Comparison of ENCODE assay signal across 12 cellular contexts in genomic region chr22:35972559-35972958, GRCh38. TPM values are rescaled to one million over a fixed set of nuclear protein-coding genes. Genes with fewer than 3 reads are reported as not detected.
DNase-seq lines count a peak whose midpoint lies in the region; ATAC-seq and TF ChIP-seq lines count a peak whose summit lies in the region.
"Had no signal": no experiment of that assay in that cellular context is flagged by ENCODE, and none has a peak within 500 bp of the region (broad histone marks: within the 10 kb centered on the region; RNA-seq: fewer than 3 reads in every experiment).

No MANE protein-coding gene starts in this region.

- in situ Hi-C loops in mammary epithelial cell (cut with MboI; ENCODE audit: low sequenced_read_pairs in 2 of 2), result no loop called here

- peak overlapping the region; percentile 95 for H3K27ac Mint-ChIP-seq in nephron progenitor cell
- H3K27ac Mint-ChIP-seq: activated naive CD8-positive, alpha-beta T cell had no signal

- DNase-seq in cardiac muscle cell (ENCODE audit: low read depth in 1 of 2, low spot score in 1 of 2), result no peak
- DNase-seq in right cardiac atrium, result no peak
- peak; percentile 33 for DNase-seq in mammary epithelial cell
- DNase-seq in nephron progenitor cell, result no peak
- no peak for DNase-seq in upper lobe of left lung
- no peak for DNase-seq in NCI-H187 (lab: John Stamatoyannopoulos, UW)
- DNase-seq in lower leg skin (ENCODE audit: low spot score in 2 of 2), result no peak
- DNase-seq: H7, NCI-H2081 had no signal

- intact Hi-C loops in right cardiac atrium (cut with DNase I) (no loop called here), mammary epithelial cell (cut with micrococcal nuclease) (no loop called here), lower leg skin (cut with DNase I; ENCODE audit: low total_unique reads) (no loop called here)

- H3K36me3 Mint-ChIP-seq in nephron progenitor cell (ENCODE audit: low read depth), result peaks cover 5% of the 10 kb centered on the region
- H3K36me3 Mint-ChIP-seq: activated naive CD8-positive, alpha-beta T cell had no signal

- TF ChIP-seq POLR2A in upper lobe of left lung (IDR thresholded peaks at IDR 0.05) (no peak), lower leg skin (IDR thresholded peaks at IDR 0.05) (no peak)

- H3K4me3 ChIP-seq in cardiac muscle cell (no peak overlapping the region), right cardiac atrium (ENCODE audit: low read length) (no peak overlapping the region), mammary epithelial cell (replicated peaks in 1 of 3; ENCODE audit: insufficient read depth in 1 of 3, low read depth in 2 of 3, low read length in 3 of 3) (no peak overlapping the region), upper lobe of left lung (no peak overlapping the region), lower leg skin (ENCODE audit: low read depth, poor library complexity, severe bottlenecking) (no peak overlapping the region)
- H3K4me3 ChIP-seq: lung had no signal

- WGBS in right cardiac atrium, result 76% methylated on average over 1 of the region's 1 CpG
- WGBS in mammary epithelial cell (ENCODE audit: low coverage, missing lambda C conversion rate), result 20% methylated on average over 1 of the region's 1 CpG
- 52 to 71% methylated on average over 1 of the region's 1 CpG for WGBS in upper lobe of left lung, 2 donors
- WGBS in lower leg skin, 2 donors, result 45 to 54% methylated on average over 1 of the region's 1 CpG

- peaks cover 91% of the 10 kb centered on the region for H3K4me1 Mint-ChIP-seq in nephron progenitor cell

- H3K27ac ChIP-seq in cardiac muscle cell, result peak overlapping the region; percentile 46
- H3K27ac ChIP-seq in right cardiac atrium (ENCODE audit: low read length), result no peak overlapping the region
- H3K27ac ChIP-seq in mammary epithelial cell (ENCODE audit: insufficient read depth, low read depth, low read length), result no peak overlapping the region
- H3K27ac ChIP-seq in upper lobe of left lung, result peak overlapping the region in 3 of 4 donors; percentile 76 to 89 (median 81)

- no TSS peak for BruUV-seq in mammary epithelial cell (replicated peaks; lab: Mats Ljungman, UMichigan)

- no peak overlapping the region for H2AFZ ChIP-seq in mammary epithelial cell (ENCODE audit: low read depth, low read length)

- H3K9me3 ChIP-seq in cardiac muscle cell (ENCODE audit: low read depth) (no peaks in the 10 kb centered on the region), right cardiac atrium (ENCODE audit: control insufficient read depth, low read length) (no peaks in the 10 kb centered on the region), mammary epithelial cell (replicated peaks; ENCODE audit: insufficient read depth, low read length) (no peaks in the 10 kb centered on the region), upper lobe of left lung (no peaks in the 10 kb centered on the region)

- CTCF ChIA-PET in mammary epithelial cell (lab: Charles Lee; ENCODE audit: low non-redundant PET), result no interaction called here

- H3K9ac ChIP-seq in mammary epithelial cell (ENCODE audit: insufficient read depth, low read length), result no peak overlapping the region

- dilution Hi-C loops in mammary epithelial cell (cut with HindIII; ENCODE audit: low sequenced_read_pairs), result no loop called here

- no peaks in the 10 kb centered on the region for H3K36me3 ChIP-seq in cardiac muscle cell
- H3K36me3 ChIP-seq in mammary epithelial cell (ENCODE audit: insufficient read depth, low read length), result no peaks in the 10 kb centered on the region
- H3K36me3 ChIP-seq in upper lobe of left lung, result no peaks in the 10 kb centered on the region

- H3K4me2 ChIP-seq in mammary epithelial cell (ENCODE audit: insufficient read depth, low read depth, low read length), result peak overlapping the region; percentile 24

- no peaks in the 10 kb centered on the region for H3K27me3 Mint-ChIP-seq in nephron progenitor cell (ENCODE audit: low read depth, poor library complexity)

- H3K4me1 ChIP-seq in cardiac muscle cell (ENCODE audit: low read depth) (peaks cover 60% of the 10 kb centered on the region), right cardiac atrium (ENCODE audit: control insufficient read depth, insufficient read depth, low read length) (peaks cover 6% of the 10 kb centered on the region), mammary epithelial cell (ENCODE audit: insufficient read depth, low read length) (peaks cover 21% of the 10 kb centered on the region), upper lobe of left lung (peaks cover 30 to 49% (median 38%) of the 10 kb centered on the region in 4 donors)

- no peaks in the 10 kb centered on the region for H4K20me1 ChIP-seq in mammary epithelial cell (ENCODE audit: insufficient read depth, low read length)

- H3K4me3 Mint-ChIP-seq in nephron progenitor cell, result peak overlapping the region; percentile 27
- H3K4me3 Mint-ChIP-seq: activated naive CD8-positive, alpha-beta T cell had no signal

- peaks cover 90% of the 10 kb centered on the region for H3K79me2 ChIP-seq in mammary epithelial cell (ENCODE audit: insufficient read depth, low read length)

- TF ChIP-seq CTCF in cardiac muscle cell (IDR thresholded peaks at IDR 0.05; ENCODE audit: low read depth, low read length) (no peak), mammary epithelial cell (conservative IDR thresholded peaks at IDR 0.05 in 1 of 2, IDR thresholded peaks at IDR 0.05 in 1 of 2; ENCODE audit: extremely low read depth in 1 of 2, insufficient read depth in 1 of 2, low read depth in 1 of 2, low read length in 2 of 2) (no peak), nephron progenitor cell (IDR thresholded peaks at IDR 0.05) (no peak), upper lobe of left lung (IDR thresholded peaks at IDR 0.05) (no peak), lower leg skin (IDR thresholded peaks at IDR 0.05) (no peak)

- no peak for TF ChIP-seq EP300 in upper lobe of left lung (IDR thresholded peaks at IDR 0.05)

- ATAC-seq in right cardiac atrium (no peak), upper lobe of left lung (ENCODE audit: low FRiP score in 2 of 2) (no peak), GM19455 (IDR thresholded peaks at IDR 0.05; ENCODE audit: unreplicated experiment) (no peak)

- H3K27me3 ChIP-seq in cardiac muscle cell (no peaks in the 10 kb centered on the region), right cardiac atrium (ENCODE audit: control insufficient read depth, insufficient read depth) (no peaks in the 10 kb centered on the region), mammary epithelial cell (ENCODE audit: insufficient read depth, low read length) (no peaks in the 10 kb centered on the region), upper lobe of left lung (no peaks in the 10 kb centered on the region)

- H3K9me3 Mint-ChIP-seq in nephron progenitor cell, result no peaks in the 10 kb centered on the region

RNA-seq across cellular contexts. Expression of gene RBFOX2, which starts 56.1 kb away (rescaled TPM):
- total RNA-seq in cardiac muscle cell (332 and 339 TPM in 2 replicates), right cardiac atrium (10 to 100 TPM; 67.4 to 89.8 (median 73.8) TPM), mammary epithelial cell (100 to 1,000 TPM; 126 to 137 TPM), upper lobe of left lung (10 to 100 TPM; 47.8 to 86.4 (median 54.5) TPM), lower leg skin (10 to 100 TPM; 40.9 to 56.5 (median 51.1) TPM)
- polyA plus RNA-seq in cardiac muscle cell (299 and 399 TPM in 2 replicates), right cardiac atrium (36.7 TPM), mammary epithelial cell (107 TPM)
- 138 TPM for polyA minus RNA-seq in mammary epithelial cell

Comparison
In these comparisons a context has a peak if more than half of its experiments do, and no peak if none do; other contexts are left out.
1. H3K27ac ChIP-seq: peak in cardiac muscle cell (single experiment) and upper lobe of left lung (3 of 4); none in right cardiac atrium (single experiment) and mammary epithelial cell (single experiment).